Comparison of ENCODE assay signal across 1 cellular context in the genomic region with DNA sequence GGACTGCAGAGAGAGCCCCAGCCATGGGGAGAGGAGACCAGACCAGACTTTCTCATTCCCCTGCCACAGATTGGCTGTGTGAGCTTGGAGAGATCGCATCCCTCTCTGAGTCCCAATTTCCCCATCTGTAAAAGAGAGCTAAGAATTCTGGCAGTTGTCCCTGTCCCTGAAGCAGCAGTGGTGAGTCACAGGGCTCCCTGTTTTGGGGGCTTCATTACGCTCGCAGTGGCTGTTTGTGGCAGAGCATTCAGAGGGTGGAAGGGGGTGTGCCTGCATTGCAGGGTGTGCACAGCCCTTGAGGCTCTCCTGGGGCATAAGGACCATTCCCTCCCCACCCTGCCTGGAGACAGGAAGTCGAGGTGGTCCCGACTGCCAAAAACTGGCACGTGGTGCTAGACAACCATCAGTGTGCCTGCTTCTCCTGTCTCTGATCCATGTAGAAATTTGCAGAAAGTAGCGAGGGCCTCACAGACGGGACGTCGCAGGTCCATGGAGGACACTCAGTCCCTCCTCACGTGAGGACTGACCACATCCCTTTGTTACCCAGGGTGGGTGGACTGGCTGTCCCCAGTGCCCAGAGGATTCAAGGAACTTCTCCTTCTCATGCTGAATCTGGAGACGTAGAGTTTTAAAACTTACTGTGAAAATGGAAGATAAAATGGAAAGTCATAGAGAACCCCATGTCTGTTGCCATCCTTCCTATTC.
TF ChIP-seq lines count a peak whose summit lies in the region.

No MANE protein-coding gene starts in this region.

TF ChIP-seq in HepG2, 621 proteins besides CTCF, POLR2A, EP300 and RAD21:
- no peak for TF ChIP-seq MBNL3 (CRISPR knock-in tag; conservative IDR thresholded peaks at IDR 0.05)
